ENCODE assay signal across 1 cellular context in genomic region chr9:89525673-89526374, GRCh38.
TF ChIP-seq lines count a peak whose summit lies in the region.

No MANE protein-coding gene starts in this region.

TF ChIP-seq in K562, 482 proteins besides CTCF, POLR2A, EP300 and RAD21 (continued from another document):
- no peak for TF ChIP-seq GTF2B (IDR thresholded peaks at IDR 0.05; ENCODE audit: extremely low read depth, insufficient read length)
- 0 out of 4 replicates have a peak, but pooled peaks of 1 of the 2 experiments have one; percentile 43 for TF ChIP-seq ZNF639 (CRISPR knock-in tag; conservative IDR thresholded peaks at IDR 0.05 in 1 of 2, IDR thresholded peaks at IDR 0.05 in 1 of 2)
